In the genomic region with DNA sequence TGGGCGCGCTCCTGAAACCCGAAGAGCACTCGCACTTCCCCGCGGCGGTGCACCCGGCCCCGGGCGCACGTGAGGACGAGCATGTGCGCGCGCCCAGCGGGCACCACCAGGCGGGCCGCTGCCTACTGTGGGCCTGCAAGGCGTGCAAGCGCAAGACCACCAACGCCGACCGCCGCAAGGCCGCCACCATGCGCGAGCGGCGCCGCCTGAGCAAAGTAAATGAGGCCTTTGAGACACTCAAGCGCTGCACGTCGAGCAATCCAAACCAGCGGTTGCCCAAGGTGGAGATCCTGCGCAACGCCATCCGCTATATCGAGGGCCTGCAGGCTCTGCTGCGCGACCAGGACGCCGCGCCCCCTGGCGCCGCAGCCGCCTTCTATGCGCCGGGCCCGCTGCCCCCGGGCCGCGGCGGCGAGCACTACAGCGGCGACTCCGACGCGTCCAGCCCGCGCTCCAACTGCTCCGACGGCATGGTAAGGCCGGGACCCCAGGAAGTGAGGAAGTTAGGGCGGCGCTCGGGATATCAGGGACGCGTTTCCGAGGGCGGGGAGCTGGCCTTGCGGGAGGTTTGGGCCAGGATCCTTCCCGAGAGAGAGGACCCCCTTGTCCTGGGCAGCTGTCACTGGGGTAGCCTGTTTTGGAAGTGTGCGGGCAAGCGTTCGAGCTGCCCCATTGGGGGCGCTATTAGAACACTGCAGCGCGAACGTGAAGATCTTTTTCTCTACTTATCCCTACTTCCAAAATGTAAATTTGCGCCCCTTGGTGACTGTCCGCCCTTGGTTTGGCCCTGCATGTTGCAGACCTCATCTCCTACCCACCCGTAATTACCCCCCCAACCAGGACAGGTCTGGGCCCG, we compare ENCODE assay signal across 11 cellular contexts. TPM values are rescaled to one million over a fixed set of nuclear protein-coding genes. Genes with fewer than 3 reads are reported as not detected.
A peak's percentile ranks its signal among the peaks of the same experiment; 100 is the strongest.
DNase-seq lines count a peak whose midpoint lies in the region; ATAC-seq, FAIRE-seq and TF ChIP-seq lines count a peak whose summit lies in the region.
"Had no signal": no experiment of that assay in that cellular context is flagged by ENCODE, and none has a peak within 500 bp of the region (broad histone marks: within the 10 kb centered on the region; RNA-seq: fewer than 3 reads in every experiment).

No MANE protein-coding gene starts in this region.

- POLR2A ChIA-PET in A549 (lab: Yijun Ruan, JAX), result no interaction called here
- POLR2A ChIA-PET in HEK293 (lab: Yijun Ruan, JAX), result interaction anchor here (0.5 kb wide), 1 partner anchor 385 kb away, joined by 3 read pairs; no protein-coding TSS in a partner anchor

- peak; percentile 12; the same call in 1 of the 3 replicates for TF ChIP-seq CTCF in A549 (IDR thresholded peaks at IDR 0.05)
- no peak for TF ChIP-seq CTCF in HEK293 (tag by site-specific recombination; IDR thresholded peaks at IDR 0.05)
- TF ChIP-seq CTCF in astrocyte of the spinal cord (IDR thresholded peaks at IDR 0.05; ENCODE audit: low read depth, low read length), result peak; percentile 19

- in situ Hi-C loops in astrocyte of the spinal cord (cut with HindIII; ENCODE audit: low sequenced_read_pairs), result no loop called here

- no peak for TF ChIP-seq EP300 in A549 (IDR thresholded peaks at IDR 0.05)

- peak overlapping the region; percentile 69 for H3K4me2 ChIP-seq in A549

- H3K27ac ChIP-seq in A549 (no peak overlapping the region), HEK293 (ENCODE audit: extremely low read depth, low read depth, low read length) (no peak overlapping the region)

- no peak for TF ChIP-seq RAD21 in A549 (conservative IDR thresholded peaks at IDR 0.05 in 1 of 2, IDR thresholded peaks at IDR 0.05 in 1 of 2)

- no peak for TF ChIP-seq POLR2A in A549 (IDR thresholded peaks at IDR 0.05; ENCODE audit: low read length)

- ATAC-seq in A549 (peak in 1 of 2 experiments; percentile 74; a peak in 3 of 6 replicates), GM18858 (IDR thresholded peaks at IDR 0.05; ENCODE audit: unreplicated experiment) (no peak), HG03442 (IDR thresholded peaks at IDR 0.05; ENCODE audit: unreplicated experiment) (no peak)

- DNase-seq in A549 (ENCODE audit: low read depth in 1 of 2, low spot score in 1 of 2), result peak in 1 of 2 experiments; percentile 34
- DNase-seq in astrocyte of the spinal cord (ENCODE audit: low read depth, low spot score), result no peak
- DNase-seq in iPS-NIHi11 (ENCODE audit: low spot score), result peak; percentile 81
- DNase-seq in activated CD4-positive, alpha-beta T cell treated with anti-CD3 and anti-CD28 coated beads, Interleukin-2, amount 50 U/mL, for 1 hour, result no peak
- no peak for DNase-seq in activated CD4-positive, alpha-beta T cell treated with anti-CD3 and anti-CD28 coated beads for 4 hours
- DNase-seq: activated CD4-positive, alpha-beta T cell treated with anti-CD3 and anti-CD28 coated beads for 48 hours; amygdala; nucleus accumbens had no signal

- CTCF ChIA-PET in A549 (lab: Yijun Ruan, JAX) (interaction anchor here (1.0 to 10.4 kb wide), 7 partner anchors 12 to 260 kb away, joined by 3 to 85 read pairs (median 5); partner anchors contain the start of gene KCNC1), HEK293 (lab: Yijun Ruan, JAX) (interaction anchor here (0.6 to 3.2 kb wide), 12 partner anchors 10 to 395 kb away, joined by 3 to 48 read pairs (median 5); partner anchors contain the start of gene KCNC1)

- H3K36me3 ChIP-seq in HEK293 (ENCODE audit: control insufficient read depth in 2 of 2, insufficient read depth in 1 of 2, low read length in 2 of 2), result no peaks in the 10 kb centered on the region

- H3K4me1 ChIP-seq in A549 (peaks cover 15% of the 10 kb centered on the region; the same call in 2 of the 3 replicates), HEK293 (ENCODE audit: control insufficient read depth, insufficient read depth, low read length) (no peaks in the 10 kb centered on the region)

- H3K4me3 ChIP-seq in A549, result peak overlapping the region; percentile 23; the same call in 2 of the 3 replicates
- H3K4me3 ChIP-seq in HEK293 (ENCODE audit: low read depth, low read length), result no peak overlapping the region
- peak overlapping the region; percentile 28 for H3K4me3 ChIP-seq in astrocyte of the spinal cord (ENCODE audit: low read depth, low read length)

- WGBS in A549 (ENCODE audit: missing lambda C conversion rate), result 32% methylated on average over 42 of the region's 84 CpGs

- FAIRE-seq in A549 (lab: Jason Lieb, UNC), result no peak

- H3K9me3 ChIP-seq in A549 (no peaks in the 10 kb centered on the region), HEK293 (ENCODE audit: control insufficient read depth, insufficient read depth, low read depth, low read length) (no peaks in the 10 kb centered on the region)

TF ChIP-seq in A549, 52 proteins besides CTCF, POLR2A, EP300 and RAD21 (continues in another document):
- no peak for TF ChIP-seq NPAS2 (CRISPR knock-in tag; IDR thresholded peaks at IDR 0.05; ENCODE audit: borderline replicate concordance)
- TF ChIP-seq HOXA7 (CRISPR knock-in tag; IDR thresholded peaks at IDR 0.05), result no peak
- TF ChIP-seq NR3C1 (IDR thresholded peaks at IDR 0.05), result no peak
- TF ChIP-seq ZSCAN20 (CRISPR knock-in tag; IDR thresholded peaks at IDR 0.05), result no peak
- TF ChIP-seq, protein P1, sequence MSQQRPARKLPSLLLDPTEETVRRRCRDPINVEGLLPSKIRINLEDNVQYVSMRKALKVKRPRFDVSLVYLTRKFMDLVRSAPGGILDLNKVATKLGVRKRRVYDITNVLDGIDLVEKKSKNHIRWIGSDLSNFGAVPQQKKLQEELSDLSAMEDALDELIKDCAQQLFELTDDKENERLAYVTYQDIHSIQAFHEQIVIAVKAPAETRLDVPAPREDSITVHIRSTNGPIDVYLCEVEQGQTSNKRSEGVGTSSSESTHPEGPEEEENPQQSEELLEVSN (IDR thresholded peaks at IDR 0.05; ENCODE audit: borderline replicate concordance, low read depth), result no peak
- TF ChIP-seq CBX8 (IDR thresholded peaks at IDR 0.05), result no peak
- TF ChIP-seq HOXB5 (CRISPR knock-in tag; IDR thresholded peaks at IDR 0.05), result no peak
- no peak for TF ChIP-seq CBX2 (IDR thresholded peaks at IDR 0.05; ENCODE audit: borderline replicate concordance, low read depth)
- TF ChIP-seq, protein P2, sequence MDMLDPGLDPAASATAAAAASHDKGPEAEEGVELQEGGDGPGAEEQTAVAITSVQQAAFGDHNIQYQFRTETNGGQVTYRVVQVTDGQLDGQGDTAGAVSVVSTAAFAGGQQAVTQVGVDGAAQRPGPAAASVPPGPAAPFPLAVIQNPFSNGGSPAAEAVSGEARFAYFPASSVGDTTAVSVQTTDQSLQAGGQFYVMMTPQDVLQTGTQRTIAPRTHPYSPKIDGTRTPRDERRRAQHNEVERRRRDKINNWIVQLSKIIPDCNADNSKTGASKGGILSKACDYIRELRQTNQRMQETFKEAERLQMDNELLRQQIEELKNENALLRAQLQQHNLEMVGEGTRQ (IDR thresholded peaks at IDR 0.05), result no peak
- no peak for TF ChIP-seq JUN (IDR thresholded peaks at IDR 0.05)

TF ChIP-seq in HEK293, 187 proteins besides CTCF, POLR2A, EP300 and RAD21 (continues in another document):
- TF ChIP-seq ZNF146 (tag by site-specific recombination; IDR thresholded peaks at IDR 0.05) (no peak), ZNF2 (tag by site-specific recombination; IDR thresholded peaks at IDR 0.05) (0 out of 2 replicates have a peak, but pooled peaks have one; percentile 23), ZNF549 (tag by site-specific recombination; IDR thresholded peaks at IDR 0.05) (no peak), ZBTB48 (tag by site-specific recombination; IDR thresholded peaks at IDR 0.05) (peak; percentile 17; the same call in 1 of the 2 replicates), ZBTB8A (tag by site-specific recombination; IDR thresholded peaks at IDR 0.05) (no peak), ZNF341 (tag by site-specific recombination; IDR thresholded peaks at IDR 0.05; ENCODE audit: low read depth) (no peak)
- TF ChIP-seq, protein P3, sequence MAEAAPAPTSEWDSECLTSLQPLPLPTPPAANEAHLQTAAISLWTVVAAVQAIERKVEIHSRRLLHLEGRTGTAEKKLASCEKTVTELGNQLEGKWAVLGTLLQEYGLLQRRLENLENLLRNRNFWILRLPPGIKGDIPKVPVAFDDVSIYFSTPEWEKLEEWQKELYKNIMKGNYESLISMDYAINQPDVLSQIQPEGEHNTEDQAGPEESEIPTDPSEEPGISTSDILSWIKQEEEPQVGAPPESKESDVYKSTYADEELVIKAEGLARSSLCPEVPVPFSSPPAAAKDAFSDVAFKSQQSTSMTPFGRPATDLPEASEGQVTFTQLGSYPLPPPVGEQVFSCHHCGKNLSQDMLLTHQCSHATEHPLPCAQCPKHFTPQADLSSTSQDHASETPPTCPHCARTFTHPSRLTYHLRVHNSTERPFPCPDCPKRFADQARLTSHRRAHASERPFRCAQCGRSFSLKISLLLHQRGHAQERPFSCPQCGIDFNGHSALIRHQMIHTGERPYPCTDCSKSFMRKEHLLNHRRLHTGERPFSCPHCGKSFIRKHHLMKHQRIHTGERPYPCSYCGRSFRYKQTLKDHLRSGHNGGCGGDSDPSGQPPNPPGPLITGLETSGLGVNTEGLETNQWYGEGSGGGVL (tag by site-specific recombination; IDR thresholded peaks at IDR 0.05), result no peak

RNA-seq across cellular contexts. Expression of gene MYOD1, which starts 0.8 kb away (rescaled TPM):
- polyA plus RNA-seq in A549 (2011; rRNA removed) (not detected in 2 replicates), A549 (2017; fragmentation: RNase III; extraction: RNeasy Plus Mini Kit Qiagen cat#74134 plus additional on column Dnase treatment) (not detected in 3 replicates)
- not detected in 2 replicates for polyA plus RNA-seq in A549 (2012; cell fraction: cytosol; rRNA removed)
- 0.06 TPM in 1 of 2 replicates, not detected in the other for polyA plus RNA-seq in A549 (2012; cell fraction: nucleus; rRNA removed)
- polyA minus RNA-seq in A549 (2011; rRNA and poly(A)+ RNA removed), result not detected in 2 replicates

RNA-seq across cellular contexts. Expression of gene KCNC1, which starts 14.4 kb away (rescaled TPM):
- polyA plus RNA-seq in A549 (2011; rRNA removed) (not detected in 2 replicates), A549 (2017; fragmentation: RNase III; extraction: RNeasy Plus Mini Kit Qiagen cat#74134 plus additional on column Dnase treatment) (0.05 to 0.18 TPM (median 0.08 TPM) in 3 replicates)
- polyA plus RNA-seq in A549 (2012; cell fraction: cytosol; rRNA removed), result 0.01 and 0.08 TPM in 2 replicates
- 0.07 and 0.22 TPM in 2 replicates for polyA plus RNA-seq in A549 (2012; cell fraction: nucleus; rRNA removed)
- not detected in 2 replicates for polyA minus RNA-seq in A549 (2011; rRNA and poly(A)+ RNA removed)

Comparison
In these comparisons a context has a peak if more than half of its experiments do, and no peak if none do; other contexts are left out.
1. Of the 5 proteins assayed by ChIP-seq in both HEK293 and A549: peak only in HEK293: none; only in A549: CTCF; in both: none; in neither: 4.